20 cellular contexts compared by ENCODE assay signal in genomic region chr12:3540387-3541320, GRCh38. TPM values are rescaled to one million over a fixed set of nuclear protein-coding genes. Genes with fewer than 3 reads are reported as not detected.
DNase-seq lines count a peak whose midpoint lies in the region; FAIRE-seq and TF ChIP-seq lines count a peak whose summit lies in the region.
"Had no signal": no experiment of that assay in that cellular context is flagged by ENCODE, and none has a peak within 500 bp of the region (broad histone marks: within the 10 kb centered on the region; RNA-seq: fewer than 3 reads in every experiment).

No MANE protein-coding gene starts in this region.

- WGBS in H9 (ENCODE audit: extremely low coverage, insufficient read length, low lambda C conversion rate), result no CpG with 5 or more reads among the region's 22 CpGs

- H3K4me1 Mint-ChIP-seq in H9, result peaks cover 11 to 15% of the 10 kb centered on the region in 2 experiments; a peak in 3 of 4 replicates
- H3K4me1 Mint-ChIP-seq: CD4-positive, alpha-beta memory T cell had no signal

- no peak overlapping the region for H4K8ac ChIP-seq in H9 (replicated peaks; ENCODE audit: insufficient read length, low read depth, low read length)

- H3K27me3 ChIP-seq in H9 (ENCODE audit: insufficient read depth, low read length), result no peaks in the 10 kb centered on the region
- no peaks in the 10 kb centered on the region for H3K27me3 ChIP-seq in Karpas-422 (ENCODE audit: low read length)

- no peak overlapping the region for H2AK5ac ChIP-seq in H9 (ENCODE audit: insufficient read length, low read length)

- TF ChIP-seq CTCF in H9 (conservative IDR thresholded peaks at IDR 0.05), result no peak

- H3K9me3 Mint-ChIP-seq in H9, result no peaks in the 10 kb centered on the region
- H3K9me3 Mint-ChIP-seq: CD4-positive, alpha-beta memory T cell had no signal

- no peak overlapping the region for H3K4me2 ChIP-seq in H9 (ENCODE audit: insufficient read depth, insufficient read length, low read length)
- no peak overlapping the region for H3K4me2 ChIP-seq in Karpas-422 (ENCODE audit: low read depth, low read length, poor library complexity, severe bottlenecking)
- H3K4me2 ChIP-seq: A549 had no signal

- H3K27ac ChIP-seq in H9 (ENCODE audit: insufficient read length, low read depth, low read length) (no peak overlapping the region), Karpas-422 (ENCODE audit: low read length) (no peak overlapping the region)
- H3K27ac ChIP-seq: A549, C4-2B, HL-60 had no signal

- H2BK15ac ChIP-seq in H9 (ENCODE audit: low read depth, low read length), result no peak overlapping the region

- no peak overlapping the region for H2BK120ac ChIP-seq in H9 (ENCODE audit: low read depth, low read length, poor library complexity, severe bottlenecking)

- no peak overlapping the region for H3K14ac ChIP-seq in H9 (ENCODE audit: insufficient read depth, low read length)

- peak overlapping the region in 1 of 3 experiments; percentile 21; a peak in 1 of 7 replicates for H3K27ac Mint-ChIP-seq in H9

- H4K5ac ChIP-seq in H9 (ENCODE audit: insufficient read length, low read depth, low read length), result no peak overlapping the region

- H3K9ac ChIP-seq in H9 (ENCODE audit: extremely low read depth, insufficient read length, low read length), result no peak overlapping the region
- no peak overlapping the region for H3K9ac ChIP-seq in Karpas-422 (ENCODE audit: low read length)

- no peak overlapping the region for H3K4me3 ChIP-seq in Karpas-422 (ENCODE audit: low read length)
- H3K4me3 ChIP-seq: A549 had no signal

- no peak overlapping the region for H3K23ac ChIP-seq in H9 (ENCODE audit: insufficient read length, low read depth, low read length)

- H3K36me3 Mint-ChIP-seq in H9 (ENCODE audit: insufficient read depth in 1 of 3, low read depth in 3 of 3), result no peaks in the 10 kb centered on the region
- H3K36me3 Mint-ChIP-seq: CD4-positive, alpha-beta memory T cell had no signal

- H3K4me3 Mint-ChIP-seq in H9, result no peak overlapping the region
- H3K4me3 Mint-ChIP-seq: CD4-positive, alpha-beta memory T cell had no signal

- peak; percentile 61 for FAIRE-seq in urothelium cell line (lab: Jason Lieb, UNC)
- FAIRE-seq: A549, D721Med, GM12892, GM19239 had no signal

- H3K23me2 ChIP-seq in H9 (ENCODE audit: insufficient read length, low read depth, low read length, poor library complexity, severe bottlenecking), result no peaks in the 10 kb centered on the region

- H3K56ac ChIP-seq in H9 (ENCODE audit: insufficient read length, low read depth, low read length), result no peak overlapping the region

- H3K9me3 ChIP-seq in H9 (ENCODE audit: control insufficient read depth, low read depth, low read length), result no peaks in the 10 kb centered on the region
- no peaks in the 10 kb centered on the region for H3K9me3 ChIP-seq in Karpas-422 (ENCODE audit: low read length)
- H3K9me3 ChIP-seq: A549, BE2C had no signal

- H3K79me1 ChIP-seq in H9 (ENCODE audit: insufficient read depth, low read depth, low read length, poor library complexity, severe bottlenecking), result no peaks in the 10 kb centered on the region

- no peaks in the 10 kb centered on the region for H3K9me2 ChIP-seq in Karpas-422 (replicated peaks; ENCODE audit: insufficient read depth, low read length)

- DNase-seq in H9 (peak; percentile 24), ecto neural progenitor cell (ENCODE audit: low spot score) (peak; percentile 42), left kidney (ENCODE audit: low read depth, low spot score) (peak; percentile 55), urothelium cell line (ENCODE audit: low spot score) (no peak), D341Med (ENCODE audit: low spot score) (no peak), Karpas-422 (no peak), LoVo (ENCODE audit: low spot score) (no peak)
- DNase-seq: BE2C; CD4-positive, alpha-beta memory T cell; DMS153; DMS79 treated with DMSO at 0.1 percent for 48 hours; EL; GDM1 had no signal

- H3K18ac ChIP-seq in H9 (ENCODE audit: insufficient read length, low read depth, low read length), result no peak overlapping the region

- no peaks in the 10 kb centered on the region for H3K79me2 ChIP-seq in H9 (ENCODE audit: insufficient read depth, low read length)
- H3K79me2 ChIP-seq in Karpas-422 (ENCODE audit: low read length), result no peaks in the 10 kb centered on the region

- no peaks in the 10 kb centered on the region for H4K20me1 ChIP-seq in H9 (ENCODE audit: control insufficient read depth, insufficient read depth, insufficient read length)
- H4K20me1 ChIP-seq in Karpas-422 (ENCODE audit: insufficient read depth, low read depth, low read length), result no peaks in the 10 kb centered on the region

- H2BK20ac ChIP-seq in H9 (ENCODE audit: low read depth, low read length, poor library complexity, severe bottlenecking), result no peak overlapping the region

- H4K91ac ChIP-seq in H9 (ENCODE audit: insufficient read length, low read depth, low read length), result no peak overlapping the region

- no peaks in the 10 kb centered on the region for H3K36me3 ChIP-seq in Karpas-422 (ENCODE audit: insufficient read depth, low read length)
- H3K36me3 ChIP-seq: BE2C had no signal

- H2BK5ac ChIP-seq in H9 (ENCODE audit: insufficient read length, low read length), result no peak overlapping the region

- H3K27me3 Mint-ChIP-seq in H9 (ENCODE audit: low read depth), result peaks cover 2% of the 10 kb centered on the region

- H3K4ac ChIP-seq in H9 (ENCODE audit: low read depth, low read length), result no peak overlapping the region

- H2BK12ac ChIP-seq in H9 (ENCODE audit: insufficient read length, low read depth, low read length), result no peak overlapping the region

- no peak overlapping the region for H3T11ph ChIP-seq in H9 (ENCODE audit: low read length)

- no peaks in the 10 kb centered on the region for H3K4me1 ChIP-seq in H9 (ENCODE audit: insufficient read depth, low read length)
- H3K4me1 ChIP-seq in Karpas-422 (ENCODE audit: low read length), result no peaks in the 10 kb centered on the region
- H3K4me1 ChIP-seq: A549, BE2C had no signal

- no peak overlapping the region for H2AFZ ChIP-seq in H9 (ENCODE audit: low read length)
- no peak overlapping the region for H2AFZ ChIP-seq in Karpas-422 (ENCODE audit: low read length)

RNA-seq across cellular contexts. Expression of gene PRMT8, which starts 49.7 kb away (rescaled TPM):
- total RNA-seq in H9 (2021), result 0.83 and 0.86 TPM in 2 replicates
- not detected in 2 replicates for total RNA-seq in Karpas-422 (2014; rRNA removed; shearing (Covaris generic); ENCODE audit: low replicate concordance)
- total RNA-seq: CD4-positive, alpha-beta memory T cell; H4 had no signal

Comparison
In these comparisons a context has a peak if more than half of its experiments do, and no peak if none do; other contexts are left out.
1. DNase-seq: peak in H9 (single experiment), ecto neural progenitor cell (single experiment) and left kidney (single experiment); none in urothelium cell line (single experiment), D341Med (single experiment), Karpas-422 (single experiment) and LoVo (single experiment).